ENCODE assay signal across 3 cellular contexts in the genomic region with DNA sequence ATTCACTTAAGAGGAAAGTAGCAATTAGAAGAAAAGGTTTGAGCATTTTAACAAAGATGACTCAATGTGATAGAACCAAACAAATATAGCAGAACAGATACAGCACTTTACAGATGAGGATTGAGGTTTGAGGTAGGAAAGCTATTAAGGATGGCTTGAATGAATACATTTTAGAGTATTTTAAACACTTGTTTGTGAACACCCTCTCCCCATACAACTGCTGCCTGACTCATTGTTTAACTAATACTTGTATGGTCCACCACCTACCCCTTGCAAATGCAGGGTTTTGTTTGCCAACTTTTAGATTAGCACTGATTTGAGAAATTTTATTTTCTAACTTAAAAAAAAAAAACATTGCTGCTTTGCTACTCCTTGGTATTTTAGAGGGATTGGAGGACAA.
"Had no signal": no experiment of that assay in that cellular context is flagged by ENCODE, and none has a peak within 500 bp of the region (broad histone marks: within the 10 kb centered on the region; RNA-seq: fewer than 3 reads in every experiment).

No MANE protein-coding gene starts in this region.

- DNase-seq: GDM1, GF-D8 had no signal

- ATAC-seq: GM12878 had no signal

- H3K4me3 ChIP-seq: GM12878 had no signal
